13 cellular contexts compared by ENCODE assay signal in genomic region chr17:71633391-71633849, GRCh38.
DNase-seq lines count a peak whose midpoint lies in the region; ATAC-seq and TF ChIP-seq lines count a peak whose summit lies in the region.
"Had no signal": no experiment of that assay in that cellular context is flagged by ENCODE, and none has a peak within 500 bp of the region (broad histone marks: within the 10 kb centered on the region; RNA-seq: fewer than 3 reads in every experiment).

No MANE protein-coding gene starts in this region.

- no peak overlapping the region for H3K4me2 ChIP-seq in Karpas-422 (ENCODE audit: low read depth, low read length, poor library complexity, severe bottlenecking)

- no peaks in the 10 kb centered on the region for H3K36me3 Mint-ChIP-seq in nephron progenitor cell (ENCODE audit: low read depth)

- H2AFZ ChIP-seq in Karpas-422 (ENCODE audit: low read length) = no peak overlapping the region

- H3K36me3 ChIP-seq in upper lobe of left lung (no peaks in the 10 kb centered on the region), Karpas-422 (ENCODE audit: insufficient read depth, low read length) (no peaks in the 10 kb centered on the region)
- H3K36me3 ChIP-seq: thyroid gland had no signal

- H3K9me2 ChIP-seq in Karpas-422 (replicated peaks; ENCODE audit: insufficient read depth, low read length) = no peaks in the 10 kb centered on the region

- no peaks in the 10 kb centered on the region for H4K20me1 ChIP-seq in Karpas-422 (ENCODE audit: insufficient read depth, low read depth, low read length)

- TF ChIP-seq POLR2A in upper lobe of left lung (IDR thresholded peaks at IDR 0.05) = no peak

- no peak for TF ChIP-seq CTCF in fibroblast of villous mesenchyme (IDR thresholded peaks at IDR 0.05; ENCODE audit: insufficient read depth, low read depth, low read length)
- no peak for TF ChIP-seq CTCF in upper lobe of left lung (IDR thresholded peaks at IDR 0.05)
- no peak for TF ChIP-seq CTCF in nephron progenitor cell (IDR thresholded peaks at IDR 0.05)

- H3K27me3 Mint-ChIP-seq in nephron progenitor cell (ENCODE audit: low read depth, poor library complexity) = no peaks in the 10 kb centered on the region
- H3K27me3 Mint-ChIP-seq: B cell had no signal

- H3K4me1 ChIP-seq in upper lobe of left lung (peaks cover 0 to 5% (median 0%) of the 10 kb centered on the region in 4 donors), Karpas-422 (ENCODE audit: low read length) (no peaks in the 10 kb centered on the region)
- H3K4me1 ChIP-seq: thyroid gland had no signal

- DNase-seq in NCI-H510A treated with DMSO at 0.1 percent for 48 hours (lab: John Stamatoyannopoulos, UW) (peak; percentile 21), NCI-H510A (lab: John Stamatoyannopoulos, UW) (no peak), fibroblast of villous mesenchyme (ENCODE audit: low read depth) (peak; percentile 53), upper lobe of left lung (no peak), nephron progenitor cell (no peak), Karpas-422 (no peak)
- no peak for DNase-seq in activated CD4-positive, CD25-positive, alpha-beta regulatory T cell treated with anti-CD3 and anti-CD28 coated beads, Interleukin-2, amount 50 U/mL, for 72 hours
- DNase-seq: activated T-cell treated with anti-CD3 and anti-CD28 coated beads, Interleukin-2, amount 50 U/mL, for 72 hours; dermis blood vessel endothelial cell had no signal

- ATAC-seq in SK-N-SH treated with all-trans-retinoic acid at 6 μM for 48 hours (peak; percentile 76), upper lobe of left lung (ENCODE audit: low FRiP score in 2 of 2) (peak; percentile 24 to 68)
- ATAC-seq: activated T-cell treated with anti-CD3 and anti-CD28 coated beads, Interleukin-2, amount 50 U/mL, for 72 hours; K562 had no signal

- H3K27me3 ChIP-seq in upper lobe of left lung = no peaks in the 10 kb centered on the region
- H3K27me3 ChIP-seq in Karpas-422 (ENCODE audit: low read length) = no peaks in the 10 kb centered on the region
- H3K27me3 ChIP-seq: thyroid gland had no signal

- no peaks in the 10 kb centered on the region for H3K9me3 ChIP-seq in upper lobe of left lung
- H3K9me3 ChIP-seq in Karpas-422 (ENCODE audit: low read length) = no peaks in the 10 kb centered on the region
- H3K9me3 ChIP-seq: thyroid gland had no signal

- H3K79me2 ChIP-seq in Karpas-422 (ENCODE audit: low read length) = no peaks in the 10 kb centered on the region

- no peak overlapping the region for H3K4me3 Mint-ChIP-seq in nephron progenitor cell
- H3K4me3 Mint-ChIP-seq: activated T-cell treated with anti-CD3 and anti-CD28 coated beads, Interleukin-2, amount 50 U/mL, for 72 hours; B cell had no signal

- H3K4me3 ChIP-seq in fibroblast of villous mesenchyme (ENCODE audit: low read depth, low read length) (no peak overlapping the region), upper lobe of left lung (no peak overlapping the region), Karpas-422 (ENCODE audit: low read length) (no peak overlapping the region)
- H3K4me3 ChIP-seq: K562, thyroid gland had no signal

- no peaks in the 10 kb centered on the region for H3K4me1 Mint-ChIP-seq in nephron progenitor cell
- H3K4me1 Mint-ChIP-seq: B cell had no signal

- H3K9me3 Mint-ChIP-seq in nephron progenitor cell = peaks cover 5% of the 10 kb centered on the region

- H3K27ac Mint-ChIP-seq in nephron progenitor cell = no peak overlapping the region
- H3K27ac Mint-ChIP-seq: activated T-cell treated with anti-CD3 and anti-CD28 coated beads, Interleukin-2, amount 50 U/mL, for 72 hours; B cell had no signal

- H3K27ac ChIP-seq in upper lobe of left lung (no peak overlapping the region), Karpas-422 (ENCODE audit: low read length) (no peak overlapping the region)

- WGBS in upper lobe of left lung, 2 donors = 34 to 49% methylated on average over 4 of the region's 4 CpGs

- H3K9ac ChIP-seq in Karpas-422 (ENCODE audit: low read length) = no peak overlapping the region

- peak in 1 of 4 donors; percentile 28 for TF ChIP-seq EP300 in upper lobe of left lung (IDR thresholded peaks at IDR 0.05)

TF ChIP-seq in SK-N-SH treated with all-trans-retinoic acid at 6 μM for 48 hours, 23 proteins besides CTCF, POLR2A, EP300 and RAD21:
- TF ChIP-seq ESRRG (CRISPR knock-in tag; IDR thresholded peaks at IDR 0.05) (no peak), ISL1 (CRISPR knock-in tag; IDR thresholded peaks at IDR 0.05) (peak; percentile 70)

Comparison
In these comparisons a context has a peak if more than half of its experiments do, and no peak if none do; other contexts are left out.
1. DNase-seq: peak in NCI-H510A treated with DMSO at 0.1 percent for 48 hours (single experiment) and fibroblast of villous mesenchyme (single experiment); none in NCI-H510A (single experiment), upper lobe of left lung (0 of 2), nephron progenitor cell (single experiment), activated CD4-positive, CD25-positive, alpha-beta regulatory T cell treated with anti-CD3 and anti-CD28 coated beads, Interleukin-2, amount 50 U/mL, for 72 hours (single experiment) and Karpas-422 (single experiment).